24 cellular contexts compared by ENCODE assay signal in the genomic region with DNA sequence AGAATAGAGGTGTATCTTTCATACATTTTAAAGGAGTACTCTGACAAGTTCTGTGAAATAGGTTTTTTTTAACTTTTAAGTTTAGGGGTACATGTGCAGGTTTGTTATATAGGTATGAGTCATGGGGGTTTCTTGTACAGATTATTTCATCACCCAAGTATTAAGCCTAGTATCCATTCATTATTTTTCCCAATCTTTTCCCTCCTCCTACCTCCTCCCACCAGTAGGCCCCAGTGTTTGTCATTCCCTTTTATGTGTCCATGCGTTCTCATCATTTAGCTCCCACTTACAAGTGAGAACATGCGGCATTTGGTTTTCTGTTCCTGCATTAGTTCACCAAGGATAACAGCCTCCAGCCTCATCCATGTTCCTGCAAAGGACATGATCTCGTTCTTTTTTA.
"Had no signal": no experiment of that assay in that cellular context is flagged by ENCODE, and none has a peak within 500 bp of the region (broad histone marks: within the 10 kb centered on the region; RNA-seq: fewer than 3 reads in every experiment).

No MANE protein-coding gene starts in this region.

- H3K4me3 Mint-ChIP-seq: activated CD4-positive, alpha-beta memory T cell treated with anti-CD3 and anti-CD28 coated beads, Interleukin-2, amount 10 ng/mL, durations not matched to agents 7 days and 5 days; activated CD4-positive, alpha-beta T cell treated with anti-CD3 and anti-CD28 coated beads, Interleukin-2, amount 10 ng/mL, durations not matched to agents 24 days and 14 days; activated CD8-positive, alpha-beta memory T cell treated with anti-CD3 and anti-CD28 coated beads, Interleukin-2, amount 10 ng/mL, durations not matched to agents 7 days and 5 days; activated naive CD4-positive, alpha-beta T cell treated with anti-CD3 and anti-CD28 coated beads, Interleukin-2, amount 10 ng/mL, durations not matched to agents 7 days and 5 days; memory B cell; nephron had no signal

- H3K9me3 ChIP-seq: gastrocnemius medialis, pancreas, psoas muscle, tibial artery had no signal

- H3K9me3 Mint-ChIP-seq: activated CD4-positive, alpha-beta memory T cell treated with anti-CD3 and anti-CD28 coated beads, Interleukin-2, amount 10 ng/mL, durations not matched to agents 7 days and 5 days; activated CD4-positive, alpha-beta T cell treated with anti-CD3 and anti-CD28 coated beads, Interleukin-2, amount 10 ng/mL, durations not matched to agents 24 days and 14 days; activated naive CD4-positive, alpha-beta T cell treated with anti-CD3 and anti-CD28 coated beads, Interleukin-2, amount 10 ng/mL, durations not matched to agents 7 days and 5 days; memory B cell had no signal

- H3K27me3 ChIP-seq: brain microvascular endothelial cell, gastrocnemius medialis, pancreas, tibial artery had no signal

- H3K27ac Mint-ChIP-seq: activated CD4-positive, alpha-beta memory T cell treated with anti-CD3 and anti-CD28 coated beads, Interleukin-2, amount 10 ng/mL, durations not matched to agents 7 days and 5 days; activated CD4-positive, alpha-beta T cell treated with anti-CD3 and anti-CD28 coated beads, Interleukin-2, amount 10 ng/mL, durations not matched to agents 24 days and 14 days; activated CD8-positive, alpha-beta memory T cell treated with anti-CD3 and anti-CD28 coated beads, Interleukin-2, amount 10 ng/mL, durations not matched to agents 7 days and 5 days; activated naive CD4-positive, alpha-beta T cell treated with anti-CD3 and anti-CD28 coated beads, Interleukin-2, amount 10 ng/mL, durations not matched to agents 7 days and 5 days; memory B cell; nephron had no signal

- H3K4me3 ChIP-seq: gastrocnemius medialis, pancreas, psoas muscle, tibial artery had no signal

- H3K27me3 Mint-ChIP-seq: activated CD4-positive, alpha-beta memory T cell treated with anti-CD3 and anti-CD28 coated beads, Interleukin-2, amount 10 ng/mL, durations not matched to agents 7 days and 5 days; activated CD8-positive, alpha-beta memory T cell treated with anti-CD3 and anti-CD28 coated beads, Interleukin-2, amount 10 ng/mL, durations not matched to agents 7 days and 5 days; activated naive CD4-positive, alpha-beta T cell treated with anti-CD3 and anti-CD28 coated beads, Interleukin-2, amount 10 ng/mL, durations not matched to agents 7 days and 5 days; memory B cell had no signal

- H3K27ac ChIP-seq: brain microvascular endothelial cell, gastrocnemius medialis, pancreas, psoas muscle, tibial artery had no signal

- H3K36me3 Mint-ChIP-seq: activated CD8-positive, alpha-beta memory T cell treated with anti-CD3 and anti-CD28 coated beads, Interleukin-2, amount 10 ng/mL, durations not matched to agents 7 days and 5 days; activated naive CD4-positive, alpha-beta T cell treated with anti-CD3 and anti-CD28 coated beads, Interleukin-2, amount 10 ng/mL, durations not matched to agents 7 days and 5 days had no signal

- H3K4me1 Mint-ChIP-seq: activated CD4-positive, alpha-beta T cell treated with anti-CD3 and anti-CD28 coated beads, Interleukin-2, amount 10 ng/mL, durations not matched to agents 24 days and 14 days; activated naive CD4-positive, alpha-beta T cell treated with anti-CD3 and anti-CD28 coated beads, Interleukin-2, amount 10 ng/mL, durations not matched to agents 7 days and 5 days; memory B cell had no signal

- H3K36me3 ChIP-seq: brain microvascular endothelial cell, gastrocnemius medialis, pancreas, tibial artery had no signal

- DNase-seq: activated CD4-positive, alpha-beta memory T cell treated with anti-CD3 and anti-CD28 coated beads, Interleukin-2, amount 10 ng/mL, durations not matched to agents 7 days and 5 days; activated CD4-positive, alpha-beta T cell treated with anti-CD3 and anti-CD28 coated beads, Interleukin-2, amount 10 ng/mL, durations not matched to agents 24 days and 14 days; activated CD8-positive, alpha-beta memory T cell treated with anti-CD3 and anti-CD28 coated beads, Interleukin-2, amount 10 ng/mL, durations not matched to agents 7 days and 5 days; activated effector memory CD4-positive, alpha-beta T cell treated with anti-CD3 and anti-CD28 coated beads, Interleukin-2, amount 50 U/mL, for 16 hours; activated naive CD4-positive, alpha-beta T cell treated with anti-CD3 and anti-CD28 coated beads, Interleukin-2, amount 10 ng/mL, durations not matched to agents 7 days and 5 days; activated T-cell treated with anti-CD3 and anti-CD28 coated beads for 4 hours; aorta; brain microvascular endothelial cell; central memory CD4-positive, alpha-beta T cell; dermis blood vessel endothelial cell; effector CD8-positive, alpha-beta T cell; gastrocnemius medialis; hippocampal formation; left ventricle myocardium superior; pancreas; psoas muscle; right cardiac atrium; stimulated activated CD4-positive, alpha-beta T cell treated with anti-CD3 and anti-CD28 coated beads, Interleukin-4, amount 100 ng/mL, for 24 hours; stimulated activated naive CD4-positive, alpha-beta T cell treated with Interleukin-2 at 50 U/mL for 16 hours; substantia nigra; tibial artery had no signal

- H3K4me1 ChIP-seq: gastrocnemius medialis, pancreas, psoas muscle had no signal

- ATAC-seq: activated CD8-positive, alpha-beta memory T cell treated with anti-CD3 and anti-CD28 coated beads, Interleukin-2, amount 10 ng/mL, durations not matched to agents 7 days and 5 days; esophagus mucosa; gastrocnemius medialis; left ventricle myocardium superior; pancreas; psoas muscle; right cardiac atrium had no signal

- FAIRE-seq: pancreas had no signal
